In the genomic region with DNA sequence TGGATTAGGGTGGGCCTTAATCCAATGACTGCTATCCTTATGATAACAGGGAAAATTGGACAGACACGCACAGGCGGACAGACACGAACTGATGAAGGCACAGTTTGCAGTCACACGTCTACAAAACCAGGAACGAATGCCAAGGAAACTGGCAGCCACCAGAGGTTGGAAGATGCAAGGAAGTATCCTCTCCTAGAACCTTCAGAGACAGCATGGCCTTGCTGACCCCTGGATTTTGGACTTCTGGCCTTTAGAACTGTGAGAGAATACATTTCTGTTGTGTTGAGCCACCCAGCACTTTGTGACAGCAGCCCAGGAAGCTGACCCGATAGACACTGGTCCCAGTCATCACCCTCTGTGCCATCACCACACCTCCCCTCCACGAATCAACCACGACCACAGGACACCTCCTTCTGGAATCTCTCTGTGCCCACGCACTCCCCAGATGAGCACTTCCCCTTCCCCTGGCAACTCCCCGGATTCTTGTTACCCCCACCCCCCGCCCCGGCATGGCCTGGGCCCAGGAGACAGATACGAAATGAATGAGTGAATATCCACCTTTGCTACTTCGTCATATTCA, we compare ENCODE assay signal across 10 cellular contexts. TPM values are rescaled to one million over a fixed set of nuclear protein-coding genes. Genes with fewer than 3 reads are reported as not detected.
DNase-seq lines count a peak whose midpoint lies in the region; ATAC-seq, FAIRE-seq and TF ChIP-seq lines count a peak whose summit lies in the region.
"Had no signal": no experiment of that assay in that cellular context is flagged by ENCODE, and none has a peak within 500 bp of the region (broad histone marks: within the 10 kb centered on the region; RNA-seq: fewer than 3 reads in every experiment).

No MANE protein-coding gene starts in this region.

- no peak overlapping the region for H3K27ac ChIP-seq in keratinocyte (ENCODE audit: control insufficient read depth, insufficient read depth, low read length)
- peak overlapping the region; percentile 99 for H3K27ac ChIP-seq in temporal lobe (ENCODE audit: low read depth, low read length)
- H3K27ac ChIP-seq: ovary had no signal

- DNase-seq in activated T-cell treated with anti-CD3 and anti-CD28 coated beads, Interleukin-2, amount 50 U/mL, for 24 hours = no peak
- DNase-seq in activated T-cell treated with anti-CD3 and anti-CD28 coated beads, Interleukin-2, amount 50 U/mL, for 1 hour = no peak
- no peak for DNase-seq in activated CD4-positive, alpha-beta memory T cell treated with anti-CD3 and anti-CD28 coated beads, Interleukin-2, amount 10 ng/mL, durations not matched to agents 7 days and 5 days
- no peak for DNase-seq in keratinocyte (ENCODE audit: low read depth, low spot score)
- DNase-seq in activated CD8-positive, alpha-beta memory T cell treated with anti-CD3 and anti-CD28 coated beads for 24 hours = no peak

- ATAC-seq in GM19397 (IDR thresholded peaks at IDR 0.05; ENCODE audit: unreplicated experiment) (no peak), HG03139 (IDR thresholded peaks at IDR 0.05; ENCODE audit: unreplicated experiment) (no peak)

- TF ChIP-seq CTCF in keratinocyte (optimal IDR thresholded peaks at IDR 0.05 in 1 of 3, IDR thresholded peaks at IDR 0.05 in 1 of 3, conservative IDR thresholded peaks at IDR 0.05 in 1 of 3; ENCODE audit: extremely low read depth in 1 of 3, insufficient read depth in 2 of 3, low read length in 3 of 3) = no peak

- H3K9me1 ChIP-seq in keratinocyte (ENCODE audit: control insufficient read depth, extremely low read depth, insufficient read depth, low read length) = no peaks in the 10 kb centered on the region

- no peaks in the 10 kb centered on the region for H3K9me3 ChIP-seq in keratinocyte (ENCODE audit: control insufficient read depth, low read depth, low read length)
- H3K9me3 ChIP-seq: ovary had no signal

- H3K36me3 Mint-ChIP-seq in activated T-cell treated with anti-CD3 and anti-CD28 coated beads, Interleukin-2, amount 50 U/mL, for 24 hours (ENCODE audit: low read depth) = peaks cover 31% of the 10 kb centered on the region
- peaks cover 12% of the 10 kb centered on the region for H3K36me3 Mint-ChIP-seq in activated CD4-positive, alpha-beta memory T cell treated with anti-CD3 and anti-CD28 coated beads, Interleukin-2, amount 10 ng/mL, durations not matched to agents 7 days and 5 days (ENCODE audit: low read depth)

- peaks cover 22% of the 10 kb centered on the region for H3K4me1 ChIP-seq in keratinocyte (ENCODE audit: control insufficient read depth, extremely low read depth, insufficient read depth, low read length)

- H3K36me3 ChIP-seq in keratinocyte (ENCODE audit: control insufficient read depth in 2 of 2, extremely low read depth in 1 of 2, insufficient read depth in 2 of 2, low read length in 2 of 2) = peaks cover 0 to 8% of the 10 kb centered on the region in 2 experiments
- H3K36me3 ChIP-seq: ovary had no signal

- H3K4me2 ChIP-seq in keratinocyte (ENCODE audit: control insufficient read depth, extremely low read depth, insufficient read depth, low read depth, low read length) = peak overlapping the region; percentile 77

- H3K27ac Mint-ChIP-seq in activated T-cell treated with anti-CD3 and anti-CD28 coated beads, Interleukin-2, amount 50 U/mL, for 24 hours = peak overlapping the region; percentile 86
- peak overlapping the region; percentile 90 for H3K27ac Mint-ChIP-seq in activated CD4-positive, alpha-beta memory T cell treated with anti-CD3 and anti-CD28 coated beads, Interleukin-2, amount 10 ng/mL, durations not matched to agents 7 days and 5 days

- peak overlapping the region; percentile 61 for H3K4me3 Mint-ChIP-seq in activated T-cell treated with anti-CD3 and anti-CD28 coated beads, Interleukin-2, amount 50 U/mL, for 24 hours
- H3K4me3 Mint-ChIP-seq in activated CD4-positive, alpha-beta memory T cell treated with anti-CD3 and anti-CD28 coated beads, Interleukin-2, amount 10 ng/mL, durations not matched to agents 7 days and 5 days = peak overlapping the region; percentile 75

- peaks cover 44% of the 10 kb centered on the region for H3K79me2 ChIP-seq in keratinocyte (ENCODE audit: control insufficient read depth, insufficient read depth, low read length)

- H3K9ac ChIP-seq in keratinocyte (ENCODE audit: control insufficient read depth, extremely low read depth, insufficient read depth, low read length) = peak overlapping the region; percentile 37

- peaks cover 36% of the 10 kb centered on the region for H4K20me1 ChIP-seq in keratinocyte (ENCODE audit: control insufficient read depth, extremely low read depth, insufficient read depth, low read length)

- CTCF ChIA-PET in activated CD4-positive, alpha-beta memory T cell treated with anti-CD3 and anti-CD28 coated beads, Interleukin-2, amount 10 ng/mL, durations not matched to agents 7 days and 5 days (lab: Charles Lee) = interaction anchor here (0.7 to 8.9 kb wide), 30 partner anchors 9 to 123 kb away, joined by 3 to 190 read pairs (median 8); a partner anchor contains a TSS

- POLR2A ChIA-PET in activated CD4-positive, alpha-beta memory T cell treated with anti-CD3 and anti-CD28 coated beads, Interleukin-2, amount 10 ng/mL, durations not matched to agents 7 days and 5 days (lab: Charles Lee) = interaction anchor here (1.0 to 8.1 kb wide), 12 partner anchors 12 to 226 kb away, joined by 3 to 131 read pairs (median 8); a partner anchor contains a TSS

- dilution Hi-C loops in keratinocyte (cut with MboI; ENCODE audit: extremely low pct_ligation_motif_present, low sequenced_read_pairs) = no loop called here

- H3K4me3 ChIP-seq in keratinocyte (ENCODE audit: control insufficient read depth in 2 of 3, extremely low read depth in 1 of 3, insufficient read depth in 2 of 3, low read depth in 1 of 3, low read length in 3 of 3) = no peak overlapping the region

- FAIRE-seq in keratinocyte (lab: Jason Lieb, UNC) = no peak

- H3K4me1 Mint-ChIP-seq in activated T-cell treated with anti-CD3 and anti-CD28 coated beads, Interleukin-2, amount 50 U/mL, for 24 hours (ENCODE audit: low read depth) = peaks cover 78% of the 10 kb centered on the region
- peaks cover 76% of the 10 kb centered on the region for H3K4me1 Mint-ChIP-seq in activated CD4-positive, alpha-beta memory T cell treated with anti-CD3 and anti-CD28 coated beads, Interleukin-2, amount 10 ng/mL, durations not matched to agents 7 days and 5 days

- H3K27me3 Mint-ChIP-seq in activated T-cell treated with anti-CD3 and anti-CD28 coated beads, Interleukin-2, amount 50 U/mL, for 24 hours = no peaks in the 10 kb centered on the region
- no peaks in the 10 kb centered on the region for H3K27me3 Mint-ChIP-seq in activated CD4-positive, alpha-beta memory T cell treated with anti-CD3 and anti-CD28 coated beads, Interleukin-2, amount 10 ng/mL, durations not matched to agents 7 days and 5 days

- H2AFZ ChIP-seq in keratinocyte (ENCODE audit: control insufficient read depth, low read length) = no peak overlapping the region

- H3K27me3 ChIP-seq in keratinocyte (ENCODE audit: control insufficient read depth, extremely low read depth, insufficient read depth, low read length) = no peaks in the 10 kb centered on the region
- H3K27me3 ChIP-seq: ovary had no signal

- H3K9me3 Mint-ChIP-seq in activated T-cell treated with anti-CD3 and anti-CD28 coated beads, Interleukin-2, amount 50 U/mL, for 24 hours = no peaks in the 10 kb centered on the region
- H3K9me3 Mint-ChIP-seq in activated CD4-positive, alpha-beta memory T cell treated with anti-CD3 and anti-CD28 coated beads, Interleukin-2, amount 10 ng/mL, durations not matched to agents 7 days and 5 days = no peaks in the 10 kb centered on the region

RNA-seq across cellular contexts. Expression of a gene that starts 18.7 kb away (rescaled TPM):
- total RNA-seq in activated CD4-positive, alpha-beta memory T cell treated with anti-CD3 and anti-CD28 coated beads, Interleukin-2, amount 10 ng/mL, durations not matched to agents 7 days and 5 days = 1 to 10 TPM; 2.5 to 3.9 TPM
- polyA plus RNA-seq in keratinocyte = 0.42 to 0.74 TPM (median 0.54 TPM) in 3 replicates
- polyA plus RNA-seq in keratinocyte (2011; ENCODE audit: low read depth) = not detected
- polyA plus RNA-seq in keratinocyte (2011; cell fraction: cytosol; rRNA removed) = 0.17 and 0.48 TPM in 2 replicates
- polyA plus RNA-seq in keratinocyte (2011; cell fraction: nucleus; rRNA removed) = 0.87 and 1.1 TPM in 2 replicates
- 0.25 and 0.72 TPM in 2 replicates for polyA plus RNA-seq in keratinocyte (2012; ENCODE audit: low replicate concordance)
- polyA minus RNA-seq in keratinocyte = 0.40 to 1.6 TPM (median 0.77 TPM) in 3 replicates
- polyA minus RNA-seq in keratinocyte (2011; cell fraction: cytosol; rRNA and poly(A)+ RNA removed) = not detected
- polyA minus RNA-seq in keratinocyte (2011; cell fraction: nucleus; rRNA and poly(A)+ RNA removed) = 0.95 and 1.1 TPM in 2 replicates
- 1.5 TPM for total RNA-seq in temporal lobe
- total RNA-seq: SK-MEL-5 had no signal

RNA-seq across cellular contexts. Expression of a gene that starts 23.9 kb away (rescaled TPM):
- total RNA-seq in activated CD4-positive, alpha-beta memory T cell treated with anti-CD3 and anti-CD28 coated beads, Interleukin-2, amount 10 ng/mL, durations not matched to agents 7 days and 5 days = 100 to 1,000 TPM; 113 to 123 TPM
- polyA plus RNA-seq in keratinocyte = 22.6 to 38.0 TPM (median 27.2 TPM) in 3 replicates
- 22.2 TPM for polyA plus RNA-seq in keratinocyte (2011; ENCODE audit: low read depth)
- 20.4 and 31.3 TPM in 2 replicates for polyA plus RNA-seq in keratinocyte (2011; cell fraction: cytosol; rRNA removed)
- polyA plus RNA-seq in keratinocyte (2011; cell fraction: nucleus; rRNA removed) = 73.4 and 91.6 TPM in 2 replicates
- polyA plus RNA-seq in keratinocyte (2012; ENCODE audit: low replicate concordance) = 15.5 and 19.3 TPM in 2 replicates
- polyA minus RNA-seq in keratinocyte = 20.9 to 29.4 TPM (median 25.9 TPM) in 3 replicates
- 19.8 TPM for polyA minus RNA-seq in keratinocyte (2011; cell fraction: cytosol; rRNA and poly(A)+ RNA removed)
- 17.3 and 24.7 TPM in 2 replicates for polyA minus RNA-seq in keratinocyte (2011; cell fraction: nucleus; rRNA and poly(A)+ RNA removed)
- total RNA-seq in temporal lobe = 92.0 TPM
